16 cellular contexts compared by ENCODE assay signal in genomic region chr2:33168973-33169372, GRCh38.
A peak's percentile ranks its signal among the peaks of the same experiment; 100 is the strongest.
DNase-seq lines count a peak whose midpoint lies in the region; ATAC-seq and TF ChIP-seq lines count a peak whose summit lies in the region.
"Had no signal": no experiment of that assay in that cellular context is flagged by ENCODE, and none has a peak within 500 bp of the region (broad histone marks: within the 10 kb centered on the region; RNA-seq: fewer than 3 reads in every experiment).

No MANE protein-coding gene starts in this region.

- H3K9me3 ChIP-seq in ascending aorta (no peaks in the 10 kb centered on the region), thoracic aorta (no peaks in the 10 kb centered on the region)

- H3K4me3 Mint-ChIP-seq in HFFc6, result no peak overlapping the region
- H3K4me3 Mint-ChIP-seq: GM23338 had no signal

- no peaks in the 10 kb centered on the region for H3K27me3 Mint-ChIP-seq in HFFc6 (ENCODE audit: insufficient read depth)

- no peaks in the 10 kb centered on the region for H3K27me3 ChIP-seq in ascending aorta
- no peaks in the 10 kb centered on the region for H3K27me3 ChIP-seq in thoracic aorta (replicated peaks; ENCODE audit: insufficient read depth)
- H3K27me3 ChIP-seq: MG63 had no signal

- no peak overlapping the region for H3K4me3 ChIP-seq in ascending aorta
- peak overlapping the region; percentile 10 for H3K4me3 ChIP-seq in thoracic aorta
- H3K4me3 ChIP-seq: GM23338, MG63 had no signal

- ATAC-seq in thoracic aorta (ENCODE audit: insufficient number of reproducible peaks, low FRiP score, low read depth), result no peak
- no peak for ATAC-seq in HG03354 (IDR thresholded peaks at IDR 0.05; ENCODE audit: poor library complexity, severe bottlenecking, unreplicated experiment)
- ATAC-seq in HG03108 (IDR thresholded peaks at IDR 0.05; ENCODE audit: unreplicated experiment), result no peak
- no peak for ATAC-seq in GM18502 (IDR thresholded peaks at IDR 0.05; ENCODE audit: poor library complexity, unreplicated experiment)
- ATAC-seq: GM23338, HepG2 had no signal

- H3K4me1 ChIP-seq in ascending aorta, result peaks cover 22 to 42% of the 10 kb centered on the region in 2 donors
- H3K4me1 ChIP-seq in thoracic aorta (ENCODE audit: control insufficient read depth in 1 of 2, low read depth in 2 of 2), result peaks cover 30 to 45% of the 10 kb centered on the region in 2 donors

- TF ChIP-seq CTCF in HFFc6 (IDR thresholded peaks at IDR 0.05) (no peak), ascending aorta (IDR thresholded peaks at IDR 0.05) (no peak), thoracic aorta (IDR thresholded peaks at IDR 0.05) (no peak)

- H3K27ac Mint-ChIP-seq in HFFc6, result peak overlapping the region; percentile 91

- H3K36me3 ChIP-seq in ascending aorta, result no peaks in the 10 kb centered on the region
- no peaks in the 10 kb centered on the region for H3K36me3 ChIP-seq in thoracic aorta
- H3K36me3 ChIP-seq: MG63 had no signal

- in situ Hi-C loops in G401 (cut with HindIII; ENCODE audit: low sequenced_read_pairs), result no loop called here

- peaks cover 22% of the 10 kb centered on the region for H3K36me3 Mint-ChIP-seq in HFFc6 (ENCODE audit: low read depth)

- peaks cover 56% of the 10 kb centered on the region for H3K4me1 Mint-ChIP-seq in HFFc6 (ENCODE audit: low read depth)

- H3K9me3 Mint-ChIP-seq in HFFc6, result peaks cover 9% of the 10 kb centered on the region

- DNase-seq in HFFc6, result no peak
- no peak for DNase-seq in ascending aorta (ENCODE audit: low spot score in 2 of 2)
- peak; percentile 78 for DNase-seq in left kidney (ENCODE audit: low read depth, low spot score)
- no peak for DNase-seq in thoracic aorta (ENCODE audit: low spot score)
- DNase-seq in G401 (ENCODE audit: low spot score), result no peak
- DNase-seq: MG63, NCI-H1092, NCI-H146, NCI-H2081, NCI-H510A, NCI-H82 had no signal

- intact Hi-C loops in ascending aorta (cut with DNase I), result no loop called here

- H3K27ac ChIP-seq in ascending aorta (peak overlapping the region; percentile 39 to 72), thoracic aorta (peak overlapping the region; percentile 67 to 74)
